Comparison of ENCODE assay signal across 8 cellular contexts in the genomic region with DNA sequence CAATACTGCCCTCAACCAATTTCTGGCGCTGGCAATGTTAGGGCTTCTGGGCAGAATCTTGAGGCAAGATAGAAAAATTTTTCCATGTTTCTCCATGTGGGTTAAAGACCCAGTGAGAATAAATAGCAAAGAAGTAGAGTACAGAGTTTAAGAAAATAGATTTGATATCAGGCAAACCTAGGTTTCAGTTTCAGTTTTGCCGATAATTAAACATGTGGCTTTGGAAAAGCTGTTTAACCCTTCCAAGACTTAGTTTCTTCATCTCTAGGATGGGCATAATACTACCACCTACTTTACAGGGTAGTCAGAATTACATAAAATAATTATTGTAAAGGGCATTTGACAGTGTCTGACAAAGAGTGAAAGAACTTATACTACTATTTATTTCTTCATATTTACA. TPM values are rescaled to one million over a fixed set of nuclear protein-coding genes. Genes with fewer than 3 reads are reported as not detected.
DNase-seq lines count a peak whose midpoint lies in the region; ATAC-seq and TF ChIP-seq lines count a peak whose summit lies in the region.
"Had no signal": no experiment of that assay in that cellular context is flagged by ENCODE, and none has a peak within 500 bp of the region (broad histone marks: within the 10 kb centered on the region; RNA-seq: fewer than 3 reads in every experiment).

No MANE protein-coding gene starts in this region.

- peak overlapping the region; percentile 86 to 95 for H3K27ac Mint-ChIP-seq in natural killer cell treated with Interleukin-12 subunit alpha and Interleukin-12 subunit beta and Interleukin-15 and Interleukin-18, amount 100 ng/mL, for 72 hours

- H3K4me1 Mint-ChIP-seq in natural killer cell treated with Interleukin-12 subunit alpha and Interleukin-12 subunit beta and Interleukin-15 and Interleukin-18, amount 100 ng/mL, for 72 hours (ENCODE audit: low read depth in 2 of 2) = peaks cover 44 to 45% of the 10 kb centered on the region in 2 donors

- H3K36me3 Mint-ChIP-seq in natural killer cell treated with Interleukin-12 subunit alpha and Interleukin-12 subunit beta and Interleukin-15 and Interleukin-18, amount 100 ng/mL, for 72 hours = peaks cover 22% of the 10 kb centered on the region

- ATAC-seq in natural killer cell treated with Interleukin-12 subunit alpha and Interleukin-12 subunit beta and Interleukin-15 and Interleukin-18, amount 100 ng/mL, for 72 hours = peak in 1 of 2 donors; percentile 17
- no peak for ATAC-seq in GM19035 (IDR thresholded peaks at IDR 0.05; ENCODE audit: unreplicated experiment)
- ATAC-seq in HG02870 (IDR thresholded peaks at IDR 0.05; ENCODE audit: unreplicated experiment) = no peak

- no peak overlapping the region for H3K27ac ChIP-seq in coronary artery
- H3K27ac ChIP-seq: ovary had no signal

- H3K4me3 Mint-ChIP-seq in natural killer cell treated with Interleukin-12 subunit alpha and Interleukin-12 subunit beta and Interleukin-15 and Interleukin-18, amount 100 ng/mL, for 72 hours = peak overlapping the region; percentile 79

- H3K27me3 Mint-ChIP-seq in natural killer cell treated with Interleukin-12 subunit alpha and Interleukin-12 subunit beta and Interleukin-15 and Interleukin-18, amount 100 ng/mL, for 72 hours = peaks cover 0 to 2% of the 10 kb centered on the region in 2 donors

- peaks cover 18% of the 10 kb centered on the region for H3K9me3 Mint-ChIP-seq in natural killer cell treated with Interleukin-12 subunit alpha and Interleukin-12 subunit beta and Interleukin-15 and Interleukin-18, amount 100 ng/mL, for 72 hours

- DNase-seq in GM12865 (ENCODE audit: low read depth) = no peak
- DNase-seq in OCI-M1 (lab: John Stamatoyannopoulos, UW) = peak; percentile 43
- DNase-seq in coronary artery (ENCODE audit: low spot score) = no peak
- DNase-seq in natural killer cell treated with Interleukin-12 subunit alpha and Interleukin-12 subunit beta and Interleukin-15 and Interleukin-18, amount 100 ng/mL, for 72 hours (ENCODE audit: low spot score) = no peak
- DNase-seq in COR-L47 (lab: John Stamatoyannopoulos, UW) = no peak
- DNase-seq: ovary had no signal

- peak overlapping the region; percentile 14; the same call in 1 of the 2 replicates for H3K4me3 ChIP-seq in GM12865 (ENCODE audit: low read depth, low read length)
- peak overlapping the region; percentile 54 for H3K4me3 ChIP-seq in coronary artery
- H3K4me3 ChIP-seq: ovary had no signal

- TF ChIP-seq CTCF in GM12865 (IDR thresholded peaks at IDR 0.05; ENCODE audit: insufficient read depth, low read depth, low read length, missing control alignments) = no peak
- TF ChIP-seq CTCF in coronary artery (IDR thresholded peaks at IDR 0.05) = no peak

RNA-seq across cellular contexts. Expression of gene SIPA1L1, which starts 52.6 kb away (rescaled TPM):
- total RNA-seq in natural killer cell treated with Interleukin-12 subunit alpha and Interleukin-12 subunit beta and Interleukin-15 and Interleukin-18, amount 100 ng/mL, for 72 hours = 10 to 100 TPM; 54.6 to 69.5 TPM
